Comparison of ENCODE assay signal across 8 cellular contexts in genomic region chr7:139360210-139360947, GRCh38. TPM values are rescaled to one million over a fixed set of nuclear protein-coding genes. Genes with fewer than 3 reads are reported as not detected.
DNase-seq lines count a peak whose midpoint lies in the region; ATAC-seq and TF ChIP-seq lines count a peak whose summit lies in the region.

No MANE protein-coding gene starts in this region.

- H3K27me3 ChIP-seq in H7 (ENCODE audit: control insufficient read depth, insufficient read depth, low read length) = no peaks in the 10 kb centered on the region
- no peaks in the 10 kb centered on the region for H3K27me3 ChIP-seq in RWPE2 (ENCODE audit: insufficient read depth, poor library complexity, severe bottlenecking)

- ATAC-seq in RWPE2 (ENCODE audit: low read depth) = peak; percentile 82

- 0 out of 2 replicates have a peak, but pooled peaks cover 10% of the 10 kb centered on the region for H3K4me1 ChIP-seq in ES-I3 (ENCODE audit: insufficient read depth, low read length)
- peaks cover 20% of the 10 kb centered on the region for H3K4me1 ChIP-seq in RWPE2 (ENCODE audit: insufficient read depth, poor library complexity, severe bottlenecking)

- H3K36me3 ChIP-seq in ES-I3 (ENCODE audit: insufficient read depth, low read length) = no peaks in the 10 kb centered on the region
- H3K36me3 ChIP-seq in H7 (replicated peaks; ENCODE audit: control insufficient read depth, insufficient read depth, low read length) = no peaks in the 10 kb centered on the region
- peaks cover 33% of the 10 kb centered on the region for H3K36me3 ChIP-seq in RWPE2 (ENCODE audit: low read depth)

- H3K4me3 ChIP-seq in H7 (ENCODE audit: insufficient read depth, low read depth, low read length) = peak overlapping the region; percentile 99
- H3K4me3 ChIP-seq in RWPE2 (ENCODE audit: severe bottlenecking) = peak overlapping the region; percentile 64
- H3K4me3 ChIP-seq in fibroblast of the aortic adventitia (ENCODE audit: low read depth, low read length) = peak overlapping the region; percentile 92

- peak overlapping the region; percentile 99 to 100 (median 99) for H3K27ac Mint-ChIP-seq in nephron

- peak overlapping the region; percentile 89 for H3K27ac ChIP-seq in RWPE2 (ENCODE audit: poor library complexity, severe bottlenecking)

- H3K27me3 Mint-ChIP-seq in nephron (ENCODE audit: low read depth) = no peaks in the 10 kb centered on the region

- DNase-seq in H7 (peak; percentile 98), M059J (ENCODE audit: low read depth) (peak; percentile 95), RWPE2 (ENCODE audit: low spot score) (peak; percentile 97), fibroblast of the aortic adventitia (ENCODE audit: low read depth) (peak; percentile 88)
- DNase-seq in activated effector memory CD4-positive, alpha-beta T cell treated with anti-CD3 and anti-CD28 coated beads, Interleukin-2, amount 50 U/mL, for 16 hours = peak; percentile 100
- peak; percentile 99 for DNase-seq in stimulated activated naive CD4-positive, alpha-beta T cell treated with Interleukin-2 at 50 U/mL for 16 hours (lab: John Stamatoyannopoulos, UW)

- TF ChIP-seq CTCF in RWPE2 (IDR thresholded peaks at IDR 0.05; ENCODE audit: poor library complexity, severe bottlenecking) (no peak), fibroblast of the aortic adventitia (IDR thresholded peaks at IDR 0.05; ENCODE audit: insufficient read depth, low read length) (no peak), nephron (IDR thresholded peaks at IDR 0.05; ENCODE audit: unreplicated experiment in 3 of 3) (no peak)

- peak overlapping the region; percentile 95 to 100 (median 97) for H3K4me3 Mint-ChIP-seq in nephron

- H3K36me3 Mint-ChIP-seq in nephron (ENCODE audit: low read depth) = peaks cover 26% of the 10 kb centered on the region

- H3K9me3 ChIP-seq in ES-I3 (ENCODE audit: control insufficient read depth, insufficient read depth, low read length) = no peaks in the 10 kb centered on the region
- peaks cover 2% of the 10 kb centered on the region for H3K9me3 ChIP-seq in RWPE2 (ENCODE audit: severe bottlenecking)

- peak overlapping the region; percentile 85 for H3K9ac ChIP-seq in ES-I3 (ENCODE audit: low read depth, low read length)

- no peaks in the 10 kb centered on the region for H3K9me3 Mint-ChIP-seq in nephron

- H3K4me1 Mint-ChIP-seq in nephron = peaks cover 34% of the 10 kb centered on the region

RNA-seq across cellular contexts. Expression of gene LUC7L2, which starts 0.7 kb away (rescaled TPM):
- 43.4 and 53.7 TPM in 2 replicates for total RNA-seq in H7 (2014; rRNA removed; shearing (Covaris generic))
- 46.9 and 64.2 TPM in 2 replicates for total RNA-seq in M059J (2014; rRNA removed; shearing (Covaris generic))
- 58.5 and 93.7 TPM in 2 replicates for total RNA-seq in fibroblast of the aortic adventitia (ENCODE audit: low replicate concordance)

RNA-seq across cellular contexts. Expression of gene FMC1, which starts 19.2 kb away (rescaled TPM):
- total RNA-seq in H7 (2014; rRNA removed; shearing (Covaris generic)) = 24.7 and 32.6 TPM in 2 replicates
- 12.5 and 16.1 TPM in 2 replicates for total RNA-seq in M059J (2014; rRNA removed; shearing (Covaris generic))
- total RNA-seq in fibroblast of the aortic adventitia (ENCODE audit: low replicate concordance) = 8.4 and 9.6 TPM in 2 replicates

Comparison
In these comparisons a context has a peak if more than half of its experiments do, and no peak if none do; other contexts are left out.
1. Peak in every context shown above with its lines: DNase-seq, ATAC-seq, H3K4me3 ChIP-seq and H3K27ac ChIP-seq.